In genomic region chr2:179268277-179268935, GRCh38 we compare ENCODE assay signal across 9 cellular contexts. TPM values are rescaled to one million over a fixed set of nuclear protein-coding genes. Genes with fewer than 3 reads are reported as not detected.
DNase-seq lines count a peak whose midpoint lies in the region; ATAC-seq and TF ChIP-seq lines count a peak whose summit lies in the region.
"Had no signal": no experiment of that assay in that cellular context is flagged by ENCODE, and none has a peak within 500 bp of the region (broad histone marks: within the 10 kb centered on the region; RNA-seq: fewer than 3 reads in every experiment).

No MANE protein-coding gene starts in this region.

- H3K9me3 ChIP-seq in right atrium auricular region (no peaks in the 10 kb centered on the region), adipocyte (ENCODE audit: control insufficient read depth, low read length) (no peaks in the 10 kb centered on the region)

- peaks cover under 1% of the 10 kb centered on the region for H3K36me3 Mint-ChIP-seq in activated T-helper 2 cell treated with anti-CD3 and anti-CD28 coated beads, Interferon-gamma antibody, Interleukin-2, Interleukin-4, amounts not matched to agents 10 μg/mL and 5 μg/mL and 100 μg/mL, durations not matched to agents 14 hours and 24 hours and 36 hours (ENCODE audit: low read depth)

- no peak for TF ChIP-seq CTCF in right atrium auricular region (IDR thresholded peaks at IDR 0.05)

- peak overlapping the region; percentile 17 for H3K9ac ChIP-seq in adipocyte (ENCODE audit: low read length)

- no peaks in the 10 kb centered on the region for H3K9me3 Mint-ChIP-seq in activated T-helper 2 cell treated with anti-CD3 and anti-CD28 coated beads, Interferon-gamma antibody, Interleukin-2, Interleukin-4, amounts not matched to agents 10 μg/mL and 5 μg/mL and 100 μg/mL, durations not matched to agents 14 hours and 24 hours and 36 hours
- H3K9me3 Mint-ChIP-seq: activated B cell treated with CpG ODN at 0.5 μM for 24 hours had no signal

- H3K36me3 ChIP-seq in right atrium auricular region: no peaks in the 10 kb centered on the region
- no peaks in the 10 kb centered on the region for H3K36me3 ChIP-seq in adipocyte (ENCODE audit: control insufficient read depth, insufficient read depth, low read length, severe bottlenecking)

- ATAC-seq in left ventricle myocardium superior (no peak), HG03442 (IDR thresholded peaks at IDR 0.05; ENCODE audit: unreplicated experiment) (peak; percentile 44)
- peak; percentile 39 for ATAC-seq in stimulated activated naive CD8-positive, alpha-beta T cell treated with anti-CD3 and anti-CD28 coated beads, Interleukin-15, Interleukin-2, amounts not matched to agents 100 U/mL and 50 U/mL, for 24 hours

- H3K27ac ChIP-seq in right atrium auricular region: peak overlapping the region; percentile 2 to 14

- intact Hi-C loops in left ventricle myocardium superior (cut with micrococcal nuclease): no loop called here
- intact Hi-C loops in activated T-helper 2 cell treated with anti-CD3 and anti-CD28 coated beads, Interferon-gamma antibody, Interleukin-2, Interleukin-4, amounts not matched to agents 10 μg/mL and 5 μg/mL and 100 μg/mL, durations not matched to agents 14 hours and 24 hours and 36 hours (cut with micrococcal nuclease): loop anchor here (2.0 to 5.0 kb wide), 2 partner anchors 16 to 736 kb away; no protein-coding TSS in a partner anchor

- DNase-seq in right atrium auricular region (ENCODE audit: low spot score): peak; percentile 72
- DNase-seq in left ventricle myocardium superior: no peak
- DNase-seq in adipocyte (ENCODE audit: low read depth): peak; percentile 67
- peak; percentile 18 for DNase-seq in stimulated activated naive CD8-positive, alpha-beta T cell treated with anti-CD3 and anti-CD28 coated beads, Interleukin-15, Interleukin-2, amounts not matched to agents 100 U/mL and 50 U/mL, for 24 hours
- DNase-seq in glomerular visceral epithelial cell (ENCODE audit: extremely low spot score): no peak
- DNase-seq in hippocampal formation (lab: John Stamatoyannopoulos, UW): no peak
- no peak for DNase-seq in activated T-helper 2 cell treated with anti-CD3 and anti-CD28 coated beads, Interferon-gamma antibody, Interleukin-2, Interleukin-4, amounts not matched to agents 10 μg/mL and 5 μg/mL and 100 μg/mL, durations not matched to agents 14 hours and 24 hours and 36 hours (ENCODE audit: low spot score)
- DNase-seq: activated B cell treated with CpG ODN at 0.5 μM for 24 hours had no signal

- H3K4me3 ChIP-seq in right atrium auricular region (no peak overlapping the region), adipocyte (ENCODE audit: low read length) (no peak overlapping the region)

- no peak overlapping the region for H3K27ac Mint-ChIP-seq in activated T-helper 2 cell treated with anti-CD3 and anti-CD28 coated beads, Interferon-gamma antibody, Interleukin-2, Interleukin-4, amounts not matched to agents 10 μg/mL and 5 μg/mL and 100 μg/mL, durations not matched to agents 14 hours and 24 hours and 36 hours
- H3K27ac Mint-ChIP-seq: activated B cell treated with CpG ODN at 0.5 μM for 24 hours had no signal

- peaks cover 10% of the 10 kb centered on the region for H3K4me1 Mint-ChIP-seq in activated T-helper 2 cell treated with anti-CD3 and anti-CD28 coated beads, Interferon-gamma antibody, Interleukin-2, Interleukin-4, amounts not matched to agents 10 μg/mL and 5 μg/mL and 100 μg/mL, durations not matched to agents 14 hours and 24 hours and 36 hours (ENCODE audit: low read depth)

- H3K4me1 ChIP-seq in right atrium auricular region (peaks cover 0 to 15% of the 10 kb centered on the region in 2 donors), adipocyte (ENCODE audit: control insufficient read depth, insufficient read depth, low read length) (peaks cover 56% of the 10 kb centered on the region)

- H3K4me3 Mint-ChIP-seq in activated T-helper 2 cell treated with anti-CD3 and anti-CD28 coated beads, Interferon-gamma antibody, Interleukin-2, Interleukin-4, amounts not matched to agents 10 μg/mL and 5 μg/mL and 100 μg/mL, durations not matched to agents 14 hours and 24 hours and 36 hours (ENCODE audit: low read depth): no peak overlapping the region
- H3K4me3 Mint-ChIP-seq: activated B cell treated with CpG ODN at 0.5 μM for 24 hours had no signal

- peaks cover 34% of the 10 kb centered on the region for H3K27me3 Mint-ChIP-seq in activated T-helper 2 cell treated with anti-CD3 and anti-CD28 coated beads, Interferon-gamma antibody, Interleukin-2, Interleukin-4, amounts not matched to agents 10 μg/mL and 5 μg/mL and 100 μg/mL, durations not matched to agents 14 hours and 24 hours and 36 hours (ENCODE audit: low read depth)
- H3K27me3 Mint-ChIP-seq: activated B cell treated with CpG ODN at 0.5 μM for 24 hours had no signal

- H3K27me3 ChIP-seq in right atrium auricular region (no peaks in the 10 kb centered on the region), adipocyte (replicated peaks; ENCODE audit: control insufficient read depth, insufficient read depth, low read length) (no peaks in the 10 kb centered on the region)

RNA-seq across cellular contexts. Expression of gene SESTD1, which starts 3.8 kb away (rescaled TPM):
- total RNA-seq in right atrium auricular region (10 to 100 TPM; 16.5 to 19.7 TPM), left ventricle myocardium superior (33.7 TPM)
- total RNA-seq in activated T-helper 2 cell treated with anti-CD3 and anti-CD28 coated beads, Interferon-gamma antibody, Interleukin-2, Interleukin-4, amounts not matched to agents 10 μg/mL and 5 μg/mL and 100 μg/mL, durations not matched to agents 14 hours and 24 hours and 36 hours: 9.8 and 14.3 TPM in 2 replicates

Comparison
In these comparisons a context has a peak if more than half of its experiments do, and no peak if none do; other contexts are left out.
1. DNase-seq: peak in right atrium auricular region (single experiment), adipocyte (single experiment) and stimulated activated naive CD8-positive, alpha-beta T cell treated with anti-CD3 and anti-CD28 coated beads, Interleukin-15, Interleukin-2, amounts not matched to agents 100 U/mL and 50 U/mL, for 24 hours (single experiment); none in left ventricle myocardium superior (single experiment), glomerular visceral epithelial cell (single experiment), hippocampal formation (0 of 2) and activated T-helper 2 cell treated with anti-CD3 and anti-CD28 coated beads, Interferon-gamma antibody, Interleukin-2, Interleukin-4, amounts not matched to agents 10 μg/mL and 5 μg/mL and 100 μg/mL, durations not matched to agents 14 hours and 24 hours and 36 hours (single experiment).